In genomic region chr10:128237710-128238109, GRCh38 we compare ENCODE assay signal across 8 cellular contexts.
"Had no signal": no experiment of that assay in that cellular context is flagged by ENCODE, and none has a peak within 500 bp of the region (broad histone marks: within the 10 kb centered on the region; RNA-seq: fewer than 3 reads in every experiment).

No MANE protein-coding gene starts in this region.

- H3K9me3 ChIP-seq: HAP-1 had no signal

- H3K9ac ChIP-seq: GM23248 had no signal

- H2AFZ ChIP-seq: GM23248, GM23338 had no signal

- H3K4me1 Mint-ChIP-seq: GM23338 had no signal

- H3K27ac Mint-ChIP-seq: GM23338, H9, HFFc6 had no signal

- H3K4me3 ChIP-seq: GM23248, GM23338, HAP-1 had no signal

- DNase-seq: GM23248, GOT3, H7, H9, HCEC 1CT, HFFc6 had no signal

- H3K36me3 ChIP-seq: HAP-1 had no signal

- H3K27ac ChIP-seq: GM23248 had no signal

- H3K4me1 ChIP-seq: HAP-1 had no signal

- H3K4me2 ChIP-seq: GM23338 had no signal

- H3K4me3 Mint-ChIP-seq: GM23338, H9, HFFc6 had no signal
